8 cellular contexts compared by ENCODE assay signal in genomic region chr1:36134805-36135339, GRCh38. TPM values are rescaled to one million over a fixed set of nuclear protein-coding genes. Genes with fewer than 3 reads are reported as not detected.
DNase-seq lines count a peak whose midpoint lies in the region; ATAC-seq, FAIRE-seq and TF ChIP-seq lines count a peak whose summit lies in the region.

No MANE protein-coding gene starts in this region.

- TF ChIP-seq POLR2A in stomach (IDR thresholded peaks at IDR 0.05), result no peak

- peaks cover 9 to 51% (median 34%) of the 10 kb centered on the region in 4 donors for H3K4me1 ChIP-seq in stomach

- intact Hi-C loops in stomach (cut with DNase I; ENCODE audit: low total_unique reads), result loop anchor here (5.0 kb wide), 1 partner anchor 38 kb away; no protein-coding TSS in a partner anchor

- DNase-seq in BJ (ENCODE audit: low read depth) (no peak), GM19238 (ENCODE audit: insufficient read length, low spot score) (peak; percentile 66), RKO (ENCODE audit: low spot score) (peak; percentile 47), bronchial epithelial cell (ENCODE audit: low read depth) (peak; percentile 98), kidney tubule cell (ENCODE audit: low spot score) (peak; percentile 47), stomach (peak; percentile 55), SW 1271 (lab: John Stamatoyannopoulos, UW) (no peak)

- peak overlapping the region in 4 of 5 donors; percentile 12 to 80 (median 64) for H3K27ac ChIP-seq in stomach

- H3K27me3 ChIP-seq in BJ (ENCODE audit: control insufficient read depth, insufficient read depth, low read length), result no peaks in the 10 kb centered on the region
- H3K27me3 ChIP-seq in bronchial epithelial cell (ENCODE audit: control insufficient read depth, insufficient read depth, low read length), result no peaks in the 10 kb centered on the region
- H3K27me3 ChIP-seq in stomach, result no peaks in the 10 kb centered on the region

- H3K36me3 ChIP-seq in BJ (ENCODE audit: control insufficient read depth, insufficient read depth, low read length), result peaks cover 5% of the 10 kb centered on the region
- H3K36me3 ChIP-seq in bronchial epithelial cell (ENCODE audit: control insufficient read depth, insufficient read depth, low read length), result peaks cover 14% of the 10 kb centered on the region
- peaks cover 24 to 42% (median 41%) of the 10 kb centered on the region in 4 donors for H3K36me3 ChIP-seq in stomach

- no peaks in the 10 kb centered on the region for H3K9me3 ChIP-seq in stomach

- POLR2A ChIA-PET in BJ (lab: Charles Lee), result no interaction called here

- no peak for TF ChIP-seq EP300 in stomach (IDR thresholded peaks at IDR 0.05)

- WGBS in stomach, 5 donors, result 16 to 33% (median 24%) methylated on average over 2 to 3 of the region's 3 CpGs

- FAIRE-seq in bronchial epithelial cell (lab: Jason Lieb, UNC), result no peak

- CTCF ChIA-PET in BJ (lab: Yijun Ruan, JAX), result interaction anchor here (0.6 to 12.1 kb wide), 22 partner anchors 11 to 287 kb away, joined by 3 to 382 read pairs (median 5); partner anchors contain the start of genes ADPRS, THRAP3 and TRAPPC3

- no peak for ATAC-seq in GM21737 (IDR thresholded peaks at IDR 0.05; ENCODE audit: unreplicated experiment)

- H3K4me3 ChIP-seq in BJ (ENCODE audit: low read depth, low read length) (no peak overlapping the region), bronchial epithelial cell (ENCODE audit: low read depth, low read length) (no peak overlapping the region), stomach (no peak overlapping the region)

- TF ChIP-seq CTCF in BJ (IDR thresholded peaks at IDR 0.05; ENCODE audit: insufficient read depth, low read depth, low read length) (peak; percentile 79), bronchial epithelial cell (IDR thresholded peaks at IDR 0.05; ENCODE audit: insufficient read depth, low read length, severe bottlenecking) (peak; percentile 51), stomach (IDR thresholded peaks at IDR 0.05) (peak in 5 of 7 experiments; percentile 48 to 73 (median 69))

RNA-seq across cellular contexts. Expression of gene COL8A2, which starts 9.8 kb away (rescaled TPM):
- 6.0 and 6.8 TPM in 2 replicates for polyA plus RNA-seq in BJ (2011; rRNA removed)
- 2.6 and 6.4 TPM in 2 replicates for polyA minus RNA-seq in BJ (2011; rRNA and poly(A)+ RNA removed)
- total RNA-seq in bronchial epithelial cell, result 1.6 and 3.3 TPM in 2 replicates
- total RNA-seq in stomach, result 10 to 100 TPM in 1 of 5 donors, 1 to 10 TPM in 4; 3.5 to 19.2 (median 5.5) TPM
- polyA plus RNA-seq in stomach, result 1 to 10 TPM in 2 of 3 donors, under 1 TPM in 1; 0.92 to 5.0 (median 2.0) TPM

RNA-seq across cellular contexts. Expression of gene TRAPPC3, which starts 14.4 kb away (rescaled TPM):
- polyA plus RNA-seq in BJ (2011; rRNA removed), result 65.4 and 95.8 TPM in 2 replicates
- 13.6 and 19.6 TPM in 2 replicates for polyA minus RNA-seq in BJ (2011; rRNA and poly(A)+ RNA removed)
- 86.8 and 105 TPM in 2 replicates for total RNA-seq in bronchial epithelial cell
- 10 to 100 TPM in 4 of 5 donors, 1 to 10 TPM in 1; 8.9 to 63.9 (median 19.8) TPM for total RNA-seq in stomach
- 10 to 100 TPM; 61.1 to 64.0 (median 62.8) TPM for polyA plus RNA-seq in stomach

RNA-seq across cellular contexts. Expression of gene MAP7D1, which starts 21.1 kb away (rescaled TPM):
- polyA plus RNA-seq in BJ (2011; rRNA removed) (20.7 and 33.7 TPM in 2 replicates), stomach (10 to 100 TPM; 36.7 to 42.8 (median 42.4) TPM)
- polyA minus RNA-seq in BJ (2011; rRNA and poly(A)+ RNA removed), result 31.7 and 38.6 TPM in 2 replicates
- total RNA-seq in bronchial epithelial cell (54.5 and 75.1 TPM in 2 replicates), stomach (100 to 1,000 TPM in 2 of 5 donors, 10 to 100 TPM in 3; 14.6 to 164 (median 40.3) TPM)

RNA-seq across cellular contexts. Expression of gene ADPRS, which starts 46.2 kb away (rescaled TPM):
- polyA plus RNA-seq in BJ (2011; rRNA removed), result 30.0 and 46.4 TPM in 2 replicates
- polyA minus RNA-seq in BJ (2011; rRNA and poly(A)+ RNA removed), result 13.2 and 20.0 TPM in 2 replicates
- total RNA-seq in bronchial epithelial cell, result 42.4 and 50.0 TPM in 2 replicates
- total RNA-seq in stomach, result 10 to 100 TPM in 3 of 5 donors, 1 to 10 TPM in 2; 1.8 to 15.1 (median 11.6) TPM
- polyA plus RNA-seq in stomach, result 10 to 100 TPM; 21.3 to 27.5 (median 24.7) TPM

RNA-seq across cellular contexts. Expression of gene TEKT2, which starts 51.0 kb away (rescaled TPM):
- polyA plus RNA-seq in BJ (2011; rRNA removed) (0.10 and 0.16 TPM in 2 replicates), stomach (under 1 TPM; 0.25 to 0.76 (median 0.60) TPM)
- polyA minus RNA-seq in BJ (2011; rRNA and poly(A)+ RNA removed), result not detected in 2 replicates
- total RNA-seq in bronchial epithelial cell (under 0.01 and 0.26 TPM in 2 replicates), stomach (not detected)

Comparison
In these comparisons a context has a peak if more than half of its experiments do, and no peak if none do; other contexts are left out.
1. DNase-seq: peak in GM19238 (single experiment), RKO (single experiment), bronchial epithelial cell (single experiment), kidney tubule cell (single experiment) and stomach (single experiment); none in BJ (single experiment) and SW 1271 (0 of 2).
2. Peak in every context shown above with its lines, with median percentiles within 50 percentile points of each other: CTCF ChIP-seq.